In the genomic region with DNA sequence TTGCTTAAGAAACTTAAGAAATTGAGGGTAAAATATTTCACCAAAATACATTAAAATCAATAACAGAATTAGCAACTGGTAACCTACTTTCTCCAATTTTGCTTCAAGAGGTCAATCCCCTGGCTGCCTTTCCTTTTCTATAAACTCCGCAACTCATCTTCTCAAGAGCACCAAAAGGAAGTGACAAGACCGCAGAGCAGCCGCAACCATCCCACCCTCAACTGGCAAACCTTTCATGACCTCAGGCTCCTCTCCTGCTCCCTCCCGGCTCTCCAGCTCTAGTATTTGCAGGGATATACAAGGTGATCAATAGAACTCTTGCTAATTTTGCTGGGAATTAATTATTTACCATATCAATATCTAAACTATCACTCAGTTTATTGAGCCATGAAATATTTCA, we compare ENCODE assay signal across 22 cellular contexts.
"Had no signal": no experiment of that assay in that cellular context is flagged by ENCODE, and none has a peak within 500 bp of the region (broad histone marks: within the 10 kb centered on the region; RNA-seq: fewer than 3 reads in every experiment).

No MANE protein-coding gene starts in this region.

- H3K9me3 Mint-ChIP-seq: activated naive CD4-positive, alpha-beta T cell treated with anti-CD3 and anti-CD28 coated beads, Interleukin-2, amount 50 U/mL, for 72 hours; activated T-cell treated with anti-CD3 and anti-CD28 coated beads, Interleukin-2, amount 50 U/mL, for 4 hours; central memory CD8-positive, alpha-beta T cell; natural killer cell; stimulated activated memory B cell treated with anti-CD40 and anti-IgM and Interleukin-4, amounts not matched to agents 10 μg/mL and 1 μg/mL and 100 μg/mL, for 72 hours; WTC11 had no signal

- H3K4me1 ChIP-seq: gastroesophageal sphincter, left lung, spleen had no signal

- DNase-seq: activated CD4-positive, alpha-beta T cell treated with anti-CD3 and anti-CD28 coated beads, Interleukin-2, amount 10 ng/mL, durations not matched to agents 24 days and 14 days; activated effector memory CD4-positive, alpha-beta T cell treated with anti-CD3 and anti-CD28 coated beads, Interleukin-2, amount 50 U/mL, for 16 hours; activated T-cell treated with anti-CD3 and anti-CD28 coated beads, Interleukin-2, amount 50 U/mL, for 4 hours; amniotic stem cell; body of pancreas; cortex of kidney; effector memory CD4-positive, alpha-beta T cell; left lung; mucosa of descending colon; natural killer cell; nucleus accumbens; right lobe of liver; spleen; stimulated activated CD4-positive, alpha-beta T cell treated with anti-CD3 and anti-CD28 coated beads, Interleukin-1b, Interleukin-23, amount 100 ng/mL, for 48 hours; T-helper 9 cell; transverse colon had no signal

- H3K4me3 Mint-ChIP-seq: activated CD4-positive, alpha-beta T cell treated with anti-CD3 and anti-CD28 coated beads, Interleukin-2, amount 10 ng/mL, durations not matched to agents 24 days and 14 days; activated T-cell treated with anti-CD3 and anti-CD28 coated beads, Interleukin-2, amount 50 U/mL, for 4 hours; central memory CD8-positive, alpha-beta T cell; natural killer cell; stimulated activated memory B cell treated with anti-CD40 and anti-IgM and Interleukin-4, amounts not matched to agents 10 μg/mL and 1 μg/mL and 100 μg/mL, for 72 hours; WTC11 had no signal

- H3K27ac Mint-ChIP-seq: activated CD4-positive, alpha-beta T cell treated with anti-CD3 and anti-CD28 coated beads, Interleukin-2, amount 10 ng/mL, durations not matched to agents 24 days and 14 days; natural killer cell; progenitor cell of endocrine pancreas; stimulated activated memory B cell treated with anti-CD40 and anti-IgM and Interleukin-4, amounts not matched to agents 10 μg/mL and 1 μg/mL and 100 μg/mL, for 72 hours had no signal

- H3K27me3 Mint-ChIP-seq: activated CD4-positive, alpha-beta T cell treated with anti-CD3 and anti-CD28 coated beads, Interleukin-2, amount 10 ng/mL, durations not matched to agents 24 days and 14 days; central memory CD8-positive, alpha-beta T cell; progenitor cell of endocrine pancreas; stimulated activated memory B cell treated with anti-CD40 and anti-IgM and Interleukin-4, amounts not matched to agents 10 μg/mL and 1 μg/mL and 100 μg/mL, for 72 hours had no signal

- H3K27me3 ChIP-seq: body of pancreas, gastroesophageal sphincter, left lung, right lobe of liver, spleen, transverse colon had no signal

- H3K4me3 ChIP-seq: body of pancreas, gastroesophageal sphincter, left lung, mucosa of descending colon, right lobe of liver, spleen, transverse colon had no signal

- H3K36me3 Mint-ChIP-seq: natural killer cell had no signal

- H3K9me3 ChIP-seq: body of pancreas, gastroesophageal sphincter, left lung, mucosa of descending colon, right lobe of liver, spleen, transverse colon had no signal

- H3K4me1 Mint-ChIP-seq: activated CD4-positive, alpha-beta T cell treated with anti-CD3 and anti-CD28 coated beads, Interleukin-2, amount 10 ng/mL, durations not matched to agents 24 days and 14 days had no signal
